ENCODE assay signal across 8 cellular contexts in the genomic region with DNA sequence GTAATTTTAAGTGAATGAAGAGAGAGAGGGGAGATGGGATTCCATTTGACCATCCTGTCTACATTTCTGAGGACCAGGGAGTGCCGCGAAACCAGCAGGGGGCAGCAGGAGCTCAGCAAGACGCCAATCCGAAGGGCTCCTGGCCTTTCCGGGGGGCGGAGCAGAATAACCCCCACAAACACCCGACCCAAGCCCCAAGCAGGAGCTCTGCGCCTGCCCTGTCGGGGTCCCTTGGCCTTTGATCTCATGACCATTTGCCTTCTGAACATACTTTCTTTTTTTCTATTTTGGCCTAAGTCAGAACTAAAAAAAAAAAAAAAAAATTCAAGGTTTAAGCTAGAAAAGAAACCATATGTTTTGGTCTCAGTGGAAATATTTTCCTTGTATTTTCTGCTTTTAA. TPM values are rescaled to one million over a fixed set of nuclear protein-coding genes. Genes with fewer than 3 reads are reported as not detected.
DNase-seq lines count a peak whose midpoint lies in the region; ATAC-seq lines count a peak whose summit lies in the region.

No MANE protein-coding gene starts in this region.

- peak overlapping the region; percentile 30 for H3K4me3 Mint-ChIP-seq in activated CD4-positive, alpha-beta memory T cell treated with anti-CD3 and anti-CD28 coated beads for 36 hours

- DNase-seq in ACHN (peak; percentile 55), NCI-H510A treated with DMSO at 0.1 percent for 48 hours (lab: John Stamatoyannopoulos, UW) (peak; percentile 57), dermis blood vessel endothelial cell (peak; percentile 85), medulla oblongata (ENCODE audit: extremely low spot score) (peak; percentile 80), NCI-H1694 treated with DMSO at 0.1 percent for 48 hours (lab: John Stamatoyannopoulos, UW) (no peak)
- DNase-seq in activated CD4-positive, alpha-beta memory T cell treated with anti-CD3 and anti-CD28 coated beads for 36 hours, result peak; percentile 89
- DNase-seq in stimulated activated CD8-positive, alpha-beta memory T cell treated with anti-CD3 and anti-CD28 coated beads, Interleukin-12 subunit alpha, Interleukin-12 subunit beta, amount 100 ng/mL, for 4 hours (ENCODE audit: low read depth), result peak; percentile 58

- CTCF ChIA-PET in activated CD4-positive, alpha-beta memory T cell treated with anti-CD3 and anti-CD28 coated beads for 36 hours (lab: Charles Lee), result interaction anchor here (0.6 to 2.8 kb wide), 69 partner anchors 10 to 1216 kb away, joined by 3 to 82 read pairs (median 5); partner anchors contain the start of genes CD3D, CD3E, CD3G and JAML

- ATAC-seq in GM19467 (IDR thresholded peaks at IDR 0.05; ENCODE audit: unreplicated experiment), result peak; percentile 51

- H3K9me3 Mint-ChIP-seq in activated CD4-positive, alpha-beta memory T cell treated with anti-CD3 and anti-CD28 coated beads for 36 hours, result no peaks in the 10 kb centered on the region

- H3K27ac Mint-ChIP-seq in activated CD4-positive, alpha-beta memory T cell treated with anti-CD3 and anti-CD28 coated beads for 36 hours, result peak overlapping the region; percentile 72

- intact Hi-C loops in activated CD4-positive, alpha-beta memory T cell treated with anti-CD3 and anti-CD28 coated beads for 36 hours (cut with micrococcal nuclease), result loop anchor here (1.0 to 2.0 kb wide), 2 partner anchors 93 to 290 kb away; no protein-coding TSS in a partner anchor

- in situ Hi-C loops in ACHN (cut with HindIII; ENCODE audit: low pct_ligation_motif_present, low pct_unique_long_range_greater_than_20kb, low sequenced_read_pairs), result no loop called here

- POLR2A ChIA-PET in activated CD4-positive, alpha-beta memory T cell treated with anti-CD3 and anti-CD28 coated beads for 36 hours (lab: Charles Lee), result interaction anchor here (0.6 to 2.4 kb wide), 16 partner anchors 16 to 390 kb away, joined by 3 to 10 read pairs (median 3); partner anchors contain the start of gene JAML

- peaks cover 16% of the 10 kb centered on the region for H3K4me1 Mint-ChIP-seq in activated CD4-positive, alpha-beta memory T cell treated with anti-CD3 and anti-CD28 coated beads for 36 hours (ENCODE audit: low read depth)

- H3K36me3 Mint-ChIP-seq in activated CD4-positive, alpha-beta memory T cell treated with anti-CD3 and anti-CD28 coated beads for 36 hours, result peaks cover 58% of the 10 kb centered on the region

- no peaks in the 10 kb centered on the region for H3K27me3 Mint-ChIP-seq in activated CD4-positive, alpha-beta memory T cell treated with anti-CD3 and anti-CD28 coated beads for 36 hours

RNA-seq across cellular contexts. Expression of gene SCN2B, which starts 21.9 kb away (rescaled TPM):
- total RNA-seq in activated CD4-positive, alpha-beta memory T cell treated with anti-CD3 and anti-CD28 coated beads for 36 hours, result not detected
- under 0.01 TPM in 1 of 2 replicates, not detected in the other for total RNA-seq in dermis blood vessel endothelial cell

RNA-seq across cellular contexts. Expression of gene JAML, which starts 26.4 kb away (rescaled TPM):
- 100 to 1,000 TPM; 155 to 163 TPM for total RNA-seq in activated CD4-positive, alpha-beta memory T cell treated with anti-CD3 and anti-CD28 coated beads for 36 hours
- total RNA-seq in dermis blood vessel endothelial cell, result under 0.01 TPM in 1 of 2 replicates, not detected in the other

RNA-seq across cellular contexts. Expression of gene SCN4B, which starts 45.7 kb away (rescaled TPM):
- under 1 TPM; 0.22 to 0.36 TPM for total RNA-seq in activated CD4-positive, alpha-beta memory T cell treated with anti-CD3 and anti-CD28 coated beads for 36 hours
- total RNA-seq in dermis blood vessel endothelial cell, result 0.09 TPM in 1 of 2 replicates, not detected in the other

RNA-seq across cellular contexts. Expression of gene MPZL3, which starts 53.8 kb away (rescaled TPM):
- total RNA-seq in activated CD4-positive, alpha-beta memory T cell treated with anti-CD3 and anti-CD28 coated beads for 36 hours, result 10 to 100 TPM; 47.3 to 49.0 TPM
- total RNA-seq in dermis blood vessel endothelial cell, result 7.3 and 8.7 TPM in 2 replicates

Comparison
In these comparisons a context has a peak if more than half of its experiments do, and no peak if none do; other contexts are left out.
1. RNA of gene JAML, which starts 26.4 kb away (total RNA-seq): 155 to 163 TPM in activated CD4-positive, alpha-beta memory T cell treated with anti-CD3 and anti-CD28 coated beads for 36 hours; under 0.01 TPM in dermis blood vessel endothelial cell; every median in the first group is over 100 times any median in the second.